Comparison of ENCODE assay signal across 19 cellular contexts in genomic region chr11:7050191-7050590, GRCh38.
DNase-seq lines count a peak whose midpoint lies in the region; ATAC-seq lines count a peak whose summit lies in the region.
"Had no signal": no experiment of that assay in that cellular context is flagged by ENCODE, and none has a peak within 500 bp of the region (broad histone marks: within the 10 kb centered on the region; RNA-seq: fewer than 3 reads in every experiment).

No MANE protein-coding gene starts in this region.

- ATAC-seq in GM19023 (IDR thresholded peaks at IDR 0.05; ENCODE audit: unreplicated experiment) (peak; percentile 57), HG02610 (IDR thresholded peaks at IDR 0.05; ENCODE audit: unreplicated experiment) (peak; percentile 89), HG03025 (IDR thresholded peaks at IDR 0.05; ENCODE audit: low FRiP score, unreplicated experiment) (peak; percentile 91), GM21447 (IDR thresholded peaks at IDR 0.05; ENCODE audit: unreplicated experiment) (no peak)
- peak; percentile 41 for ATAC-seq in stimulated activated memory B cell treated with anti-CD40 and anti-IgM and Interleukin-4, amounts not matched to agents 10 μg/mL and 1 μg/mL and 100 μg/mL, for 72 hours
- ATAC-seq: A549; CD8-positive, alpha-beta T cell; GM23338; K562 had no signal

- H3K36me3 Mint-ChIP-seq in stimulated activated memory B cell treated with anti-CD40 and anti-IgM and Interleukin-4, amounts not matched to agents 10 μg/mL and 1 μg/mL and 100 μg/mL, for 72 hours = no peaks in the 10 kb centered on the region
- H3K36me3 Mint-ChIP-seq: CD14-positive monocyte; CD8-positive, alpha-beta T cell had no signal

- no peak overlapping the region for H3K27ac Mint-ChIP-seq in stimulated activated memory B cell treated with anti-CD40 and anti-IgM and Interleukin-4, amounts not matched to agents 10 μg/mL and 1 μg/mL and 100 μg/mL, for 72 hours
- H3K27ac Mint-ChIP-seq: CD14-positive monocyte; CD8-positive, alpha-beta T cell; GM23338 had no signal

- H3K27me3 Mint-ChIP-seq in stimulated activated memory B cell treated with anti-CD40 and anti-IgM and Interleukin-4, amounts not matched to agents 10 μg/mL and 1 μg/mL and 100 μg/mL, for 72 hours = no peaks in the 10 kb centered on the region

- H3K4me1 Mint-ChIP-seq in stimulated activated memory B cell treated with anti-CD40 and anti-IgM and Interleukin-4, amounts not matched to agents 10 μg/mL and 1 μg/mL and 100 μg/mL, for 72 hours = no peaks in the 10 kb centered on the region
- H3K4me1 Mint-ChIP-seq: CD14-positive monocyte, GM23338 had no signal

- H3K4me3 Mint-ChIP-seq in stimulated activated memory B cell treated with anti-CD40 and anti-IgM and Interleukin-4, amounts not matched to agents 10 μg/mL and 1 μg/mL and 100 μg/mL, for 72 hours = no peak overlapping the region
- H3K4me3 Mint-ChIP-seq: CD14-positive monocyte; CD8-positive, alpha-beta T cell; GM23338 had no signal

- no peaks in the 10 kb centered on the region for H3K9me3 Mint-ChIP-seq in stimulated activated memory B cell treated with anti-CD40 and anti-IgM and Interleukin-4, amounts not matched to agents 10 μg/mL and 1 μg/mL and 100 μg/mL, for 72 hours
- H3K9me3 Mint-ChIP-seq: CD8-positive, alpha-beta T cell; GM23338 had no signal

- DNase-seq in NCI-H1092 (lab: John Stamatoyannopoulos, UW) = no peak
- no peak for DNase-seq in stimulated activated CD8-positive, alpha-beta memory T cell treated with anti-CD3 and anti-CD28 coated beads, Interleukin-4, amount 100 ng/mL, for 48 hours
- DNase-seq in NCI-H1048 (lab: John Stamatoyannopoulos, UW) = no peak
- DNase-seq: CD8-positive, alpha-beta T cell; COR-L47; DMS153; DMS79 treated with DMSO at 0.1 percent for 48 hours; EL; H7; Karpas-422 had no signal
